30 cellular contexts compared by ENCODE assay signal in the genomic region with DNA sequence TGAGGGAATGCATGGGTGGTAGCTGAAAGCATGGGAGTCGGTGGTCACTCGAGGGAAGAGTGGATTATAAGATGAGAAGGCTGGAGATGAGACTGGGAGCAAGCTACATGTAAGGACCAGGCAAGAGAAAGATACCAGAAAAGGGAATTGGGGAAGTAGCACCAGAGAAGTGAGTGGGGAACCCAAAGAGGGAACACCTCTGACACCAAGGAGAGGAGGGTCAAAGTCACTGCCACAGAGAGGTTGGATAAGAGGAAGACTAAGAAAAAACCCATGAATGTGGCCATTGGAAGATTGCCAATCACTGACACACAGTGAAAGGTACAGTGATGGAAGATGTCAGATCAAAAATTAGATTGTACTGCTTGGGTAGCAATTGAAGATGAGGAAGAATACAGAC.
"Had no signal": no experiment of that assay in that cellular context is flagged by ENCODE, and none has a peak within 500 bp of the region (broad histone marks: within the 10 kb centered on the region; RNA-seq: fewer than 3 reads in every experiment).

No MANE protein-coding gene starts in this region.

- H3K4me1 ChIP-seq: SJSA1 had no signal

- H2AFZ ChIP-seq: PC-9 had no signal

- H3K36me3 ChIP-seq: brain microvascular endothelial cell, SJSA1 had no signal

- H3K27ac ChIP-seq: brain microvascular endothelial cell, PC-9, SJSA1 had no signal

- H3K9me3 ChIP-seq: SK-N-SH had no signal

- FAIRE-seq: colon had no signal

- DNase-seq: activated CD4-positive, alpha-beta T cell treated with anti-CD3 and anti-CD28 coated beads for 36 hours; activated CD4-positive, alpha-beta T cell treated with anti-CD3 and anti-CD28 coated beads, Interleukin-2, amount 10 ng/mL, durations not matched to agents 7 days and 5 days; activated CD4-positive, alpha-beta T cell treated with anti-CD3 and anti-CD28 coated beads, Interleukin-2, amount 50 U/mL, for 48 hours; activated CD8-positive, alpha-beta memory T cell treated with anti-CD3 and anti-CD28 coated beads, Interleukin-2, amount 50 U/mL, for 4 hours; activated CD8-positive, alpha-beta T cell treated with anti-CD3 and anti-CD28 coated beads, Interleukin-2, amount 10 ng/mL, durations not matched to agents 7 days and 5 days; activated naive CD4-positive, alpha-beta T cell treated with anti-CD3 and anti-CD28 coated beads, Interleukin-2, amount 50 U/mL, for 16 hours; activated naive CD8-positive, alpha-beta T cell treated with anti-CD3 and anti-CD28 coated beads for 36 hours; activated T-cell treated with anti-CD3 and anti-CD28 coated beads for 4 hours; activated T-cell treated with anti-CD3 and anti-CD28 coated beads, Interleukin-2, amount 50 U/mL, for 4 hours; amniotic stem cell; aorta; brain microvascular endothelial cell; central memory CD4-positive, alpha-beta T cell; KG1; MM.1S; NCI-H1092; NCI-H1436 treated with DMSO at 0.1 percent for 48 hours; NCI-H1694 treated with DMSO at 0.1 percent for 48 hours; NCI-H2029; NCI-H345; NCI-H526; NCI-H748 treated with DMSO at 0.1 percent for 48 hours; NK-92 treated with Interleukin-12 subunit alpha and Interleukin-12 subunit beta, amount 100 ng/mL, for 24 hours; PC-9; Right ventricle myocardium superior; SK-N-SH had no signal

- H3K27me3 ChIP-seq: brain microvascular endothelial cell, SJSA1 had no signal

- H3K9ac ChIP-seq: SK-N-SH had no signal

- ATAC-seq: activated CD4-positive, alpha-beta T cell treated with anti-CD3 and anti-CD28 coated beads for 36 hours; activated CD4-positive, CD25-positive, alpha-beta regulatory T cell treated with anti-CD3 and anti-CD28 coated beads, Interleukin-2, amount 50 U/mL, for 24 hours; activated CD8-positive, alpha-beta T cell treated with anti-CD3 and anti-CD28 coated beads, Interleukin-2, amount 10 ng/mL, durations not matched to agents 7 days and 5 days; activated T-cell treated with anti-CD3 and anti-CD28 coated beads, Interleukin-2, amount 50 U/mL, for 4 hours; WTC11 had no signal

- H3K4me2 ChIP-seq: PC-9, SK-N-SH had no signal

- H3K4me3 ChIP-seq: PC-9, SJSA1 had no signal
